Comparison of ENCODE assay signal across 28 cellular contexts in genomic region chr13:109476001-109476400, GRCh38.
DNase-seq lines count a peak whose midpoint lies in the region; ATAC-seq, FAIRE-seq and TF ChIP-seq lines count a peak whose summit lies in the region.
"Had no signal": no experiment of that assay in that cellular context is flagged by ENCODE, and none has a peak within 500 bp of the region (broad histone marks: within the 10 kb centered on the region; RNA-seq: fewer than 3 reads in every experiment).

No MANE protein-coding gene starts in this region.

- H3K4me3 Mint-ChIP-seq in neural progenitor cell = no peak overlapping the region
- no peak overlapping the region for H3K4me3 Mint-ChIP-seq in progenitor cell of endocrine pancreas (ENCODE audit: low read depth)
- H3K4me3 Mint-ChIP-seq: CD4-positive, alpha-beta memory T cell had no signal

- H3K9ac ChIP-seq in GM12878 (ENCODE audit: control insufficient read depth, insufficient read depth, low read length) (no peak overlapping the region), kidney (ENCODE audit: low read length in 2 of 2) (no peak overlapping the region), neural progenitor cell (no peak overlapping the region)
- H3K9ac ChIP-seq: BLaER1 treated with 17β-estradiol and CSF1 and Interleukin-3, amounts not matched to agents 10 nM and 100 nM had no signal

- H4K20me1 ChIP-seq in GM12878 (ENCODE audit: control insufficient read depth, insufficient read depth) = no peaks in the 10 kb centered on the region
- no peaks in the 10 kb centered on the region for H4K20me1 ChIP-seq in neural progenitor cell (ENCODE audit: low read depth)
- H4K20me1 ChIP-seq: BLaER1 treated with 17β-estradiol and CSF1 and Interleukin-3, amounts not matched to agents 10 nM and 100 nM had no signal

- H3K9me3 Mint-ChIP-seq in neural progenitor cell = peaks cover 1% of the 10 kb centered on the region
- H3K9me3 Mint-ChIP-seq in progenitor cell of endocrine pancreas (ENCODE audit: low read depth) = no peaks in the 10 kb centered on the region
- H3K9me3 Mint-ChIP-seq: CD4-positive, alpha-beta memory T cell had no signal

- H3K79me2 ChIP-seq in GM12878 (ENCODE audit: control insufficient read depth, insufficient read depth, low read length) = no peaks in the 10 kb centered on the region
- H3K79me2 ChIP-seq in neural progenitor cell (ENCODE audit: low read depth) = no peaks in the 10 kb centered on the region

- no peak for TF ChIP-seq RAD21 in GM12878 (IDR thresholded peaks at IDR 0.05; ENCODE audit: insufficient read depth, low read depth, low read length)

- 0 out of 3 replicates have a peak, but pooled peaks have one; percentile 38 for ATAC-seq in GM12878
- ATAC-seq: K562, Panc1 had no signal

- SMC1A ChIA-PET in GM12878 (lab: Charles Lee; ENCODE audit: uncharacterized antibody, unreplicated experiment) = interaction anchor here (1.0 kb wide), 1 partner anchor 10 kb away, joined by 3 read pairs; no protein-coding TSS in a partner anchor

- POLR2A ChIA-PET in GM12878 (lab: Charles Lee) = no interaction called here

- H3K4me3 ChIP-seq in GM12878 (no peak overlapping the region), kidney (ENCODE audit: low read length in 2 of 2) (peak overlapping the region; percentile 26 to 38), neural progenitor cell (no peak overlapping the region), coronary artery (no peak overlapping the region)
- H3K4me3 ChIP-seq: BLaER1 treated with 17β-estradiol and CSF1 and Interleukin-3, amounts not matched to agents 10 nM and 100 nM; K562 had no signal

- H3K27me3 ChIP-seq in GM12878 (replicated peaks in 1 of 2; ENCODE audit: control insufficient read depth in 2 of 2, insufficient read depth in 2 of 2, low read length in 1 of 2) (no peaks in the 10 kb centered on the region), neural progenitor cell (no peaks in the 10 kb centered on the region)
- H3K27me3 ChIP-seq: BLaER1 treated with 17β-estradiol and CSF1 and Interleukin-3, amounts not matched to agents 10 nM and 100 nM had no signal

- H3F3A ChIP-seq in neural progenitor cell (ENCODE audit: low read depth) = no peaks in the 10 kb centered on the region

- DNase-seq in ACHN = peak; percentile 20
- no peak for DNase-seq in GM12878 (ENCODE audit: low read depth, low spot score)
- DNase-seq in kidney = no peak
- no peak for DNase-seq in neural progenitor cell (ENCODE audit: low spot score)
- no peak for DNase-seq in NCI-H226
- no peak for DNase-seq in progenitor cell of endocrine pancreas (ENCODE audit: low spot score, unreplicated experiment)
- no peak for DNase-seq in coronary artery (ENCODE audit: low spot score)
- DNase-seq: AML-193; CD4-positive, alpha-beta memory T cell; COR-L47; DMS79 treated with DMSO at 0.1 percent for 48 hours; GF-D8; H7; Kasumi-1; MV-4-11; NCI-H1105; NCI-H1436 treated with DMSO at 0.1 percent for 48 hours; NCI-H187 treated with DMSO at 0.1 percent for 48 hours; NCI-H2171 treated with DMSO at 0.1 percent for 48 hours; NCI-H446 treated with DMSO at 0.1 percent for 48 hours; NCI-H526; NCI-H82; SHP77 treated with DMSO at 0.1 percent for 48 hours had no signal

- CTCF ChIA-PET in GM12878 (lab: Yijun Ruan, JAX) = interaction anchor here (0.6 to 0.8 kb wide), 2 partner anchors 17 to 201 kb away, joined by 3 to 4 read pairs; no protein-coding TSS in a partner anchor

- H3K27ac Mint-ChIP-seq in neural progenitor cell (no peak overlapping the region), progenitor cell of endocrine pancreas (no peak overlapping the region)
- H3K27ac Mint-ChIP-seq: CD4-positive, alpha-beta memory T cell had no signal

- in situ Hi-C loops in ACHN (cut with HindIII; ENCODE audit: low pct_ligation_motif_present, low pct_unique_long_range_greater_than_20kb, low sequenced_read_pairs) (no loop called here), GM12878 (cut with MboI) (no loop called here)

- TF ChIP-seq CTCF in GM12878 (IDR thresholded peaks at IDR 0.05 in 2 of 3, conservative IDR thresholded peaks at IDR 0.05 in 1 of 3; ENCODE audit: control insufficient read depth in 2 of 3, extremely low read depth in 1 of 3, insufficient read depth in 1 of 3, low read depth in 3 of 3, low read length in 3 of 3) = no peak
- no peak for TF ChIP-seq CTCF in kidney (IDR thresholded peaks at IDR 0.05; ENCODE audit: borderline replicate concordance, extremely low read depth, insufficient read depth)
- TF ChIP-seq CTCF in neural progenitor cell (IDR thresholded peaks at IDR 0.05) = no peak
- TF ChIP-seq CTCF in progenitor cell of endocrine pancreas (IDR thresholded peaks at IDR 0.05; ENCODE audit: unreplicated experiment) = no peak
- no peak for TF ChIP-seq CTCF in coronary artery (IDR thresholded peaks at IDR 0.05)

- H3K9me3 ChIP-seq in GM12878 (replicated peaks; ENCODE audit: control insufficient read depth, insufficient read depth, low read length) (no peaks in the 10 kb centered on the region), kidney (ENCODE audit: control insufficient read depth in 1 of 2, low read length in 2 of 2) (no peaks in the 10 kb centered on the region), neural progenitor cell (ENCODE audit: low read depth) (no peaks in the 10 kb centered on the region)

- no peak for TF ChIP-seq POLR2A in GM12878 (IDR thresholded peaks at IDR 0.05; ENCODE audit: low read depth, low read length)

- no peak overlapping the region for H3K4me2 ChIP-seq in GM12878 (ENCODE audit: control insufficient read depth, insufficient read depth)
- H3K4me2 ChIP-seq in neural progenitor cell = no peak overlapping the region
- H3K4me2 ChIP-seq: BLaER1 treated with 17β-estradiol and CSF1 and Interleukin-3, amounts not matched to agents 10 nM and 100 nM had no signal

- BruUV-seq in GM12878 (replicated peaks; lab: Mats Ljungman, UMichigan) = no TSS peak

- no peak for TF ChIP-seq EP300 in GM12878 (IDR thresholded peaks at IDR 0.05; ENCODE audit: borderline replicate concordance in 1 of 2, control insufficient read depth in 1 of 2, low read depth in 2 of 2, low read length in 2 of 2)

- H3K4me1 Mint-ChIP-seq in neural progenitor cell (peaks cover 3% of the 10 kb centered on the region), progenitor cell of endocrine pancreas (ENCODE audit: low read depth) (peaks cover 5% of the 10 kb centered on the region)
- H3K4me1 Mint-ChIP-seq: CD4-positive, alpha-beta memory T cell had no signal

- H3K27ac ChIP-seq in GM12878 (ENCODE audit: control insufficient read depth, insufficient read depth) (no peak overlapping the region), kidney (ENCODE audit: low read depth in 2 of 2, low read length in 2 of 2) (no peak overlapping the region), neural progenitor cell (no peak overlapping the region), coronary artery (no peak overlapping the region)
- H3K27ac ChIP-seq: BLaER1 treated with 17β-estradiol and CSF1 and Interleukin-3, amounts not matched to agents 10 nM and 100 nM had no signal

- intact Hi-C loops in GM12878 (cut with micrococcal nuclease; ENCODE audit: unreplicated experiment) = no loop called here
- intact Hi-C loops in kidney (cut with DNase I) = no loop called here

- RAD21 ChIA-PET in GM12878 (lab: Charles Lee; ENCODE audit: unreplicated experiment) = no interaction called here

- peaks cover 2% of the 10 kb centered on the region for H3K27me3 Mint-ChIP-seq in neural progenitor cell (ENCODE audit: insufficient read depth, low read depth)
- H3K27me3 Mint-ChIP-seq in progenitor cell of endocrine pancreas = peaks cover 11% of the 10 kb centered on the region

- 62% methylated on average over 5 of the region's 5 CpGs for WGBS in GM12878 (ENCODE audit: insufficient coverage, insufficient replicate concordance, low lambda C conversion rate, missing lambda C conversion rate)

- H2AFZ ChIP-seq in GM12878 (ENCODE audit: control insufficient read depth, low read depth, low read length) (no peak overlapping the region), neural progenitor cell (replicated peaks) (peak overlapping the region; percentile 42)

- no peaks in the 10 kb centered on the region for H3K4me1 ChIP-seq in GM12878 (ENCODE audit: control insufficient read depth, insufficient read depth, low read length)
- H3K4me1 ChIP-seq in kidney (ENCODE audit: control insufficient read depth in 1 of 2, insufficient read depth in 1 of 2, low read depth in 1 of 2, low read length in 2 of 2) = peaks cover 0 to 5% of the 10 kb centered on the region in 2 donors
- no peaks in the 10 kb centered on the region for H3K4me1 ChIP-seq in neural progenitor cell
- H3K4me1 ChIP-seq: BLaER1 treated with 17β-estradiol and CSF1 and Interleukin-3, amounts not matched to agents 10 nM and 100 nM had no signal

- no peaks in the 10 kb centered on the region for H3K36me3 ChIP-seq in GM12878 (ENCODE audit: control insufficient read depth in 2 of 2, insufficient read depth in 2 of 2, low read length in 1 of 2)
- no peaks in the 10 kb centered on the region for H3K36me3 ChIP-seq in kidney (ENCODE audit: control insufficient read depth in 1 of 2, insufficient read depth in 2 of 2, low read length in 2 of 2)
- no peaks in the 10 kb centered on the region for H3K36me3 ChIP-seq in neural progenitor cell
- H3K36me3 ChIP-seq: BLaER1 treated with 17β-estradiol and CSF1 and Interleukin-3, amounts not matched to agents 10 nM and 100 nM had no signal

- no peak for FAIRE-seq in GM12878 (lab: Jason Lieb, UNC)
- FAIRE-seq in kidney (lab: Jason Lieb, UNC) = no peak
- FAIRE-seq: GM18507, HTR-8/SVneo, K562 had no signal

- H3K36me3 Mint-ChIP-seq in neural progenitor cell (no peaks in the 10 kb centered on the region), progenitor cell of endocrine pancreas (ENCODE audit: insufficient read depth) (no peaks in the 10 kb centered on the region)
- H3K36me3 Mint-ChIP-seq: CD4-positive, alpha-beta memory T cell had no signal

TF ChIP-seq in GM12878, 131 proteins besides CTCF, POLR2A, EP300 and RAD21:
- TF ChIP-seq SP1 (IDR thresholded peaks at IDR 0.05; ENCODE audit: low read depth, low read length) = no peak
- no peak for TF ChIP-seq BRCA1 (IDR thresholded peaks at IDR 0.05; ENCODE audit: low read depth, low read length)
- no peak for TF ChIP-seq ZNF622 (IDR thresholded peaks at IDR 0.05)
- no peak for TF ChIP-seq USF1 (IDR thresholded peaks at IDR 0.05; ENCODE audit: borderline replicate concordance, extremely low read length, insufficient read depth, low read depth, low read length)
- TF ChIP-seq KDM1A (IDR thresholded peaks at IDR 0.05; ENCODE audit: borderline replicate concordance) = no peak
- no peak for TF ChIP-seq KAT2A (conservative IDR thresholded peaks at IDR 0.05; ENCODE audit: control insufficient read depth, low read depth, low read length)
- TF ChIP-seq RELA (IDR thresholded peaks at IDR 0.05; ENCODE audit: borderline replicate concordance, partially characterized antibody) = no peak
- no peak for TF ChIP-seq FOS (IDR thresholded peaks at IDR 0.05; ENCODE audit: borderline replicate concordance, extremely low read depth, insufficient read length)
TF ChIP-seq in GM12878: peak in this region for 0.

Comparison
In these comparisons a context has a peak if more than half of its experiments do, and no peak if none do; other contexts are left out.
1. H3K4me3 ChIP-seq: peak in kidney (2 of 2); none in GM12878 (single experiment), neural progenitor cell (single experiment) and coronary artery (single experiment).